ENCODE assay signal across 18 cellular contexts in the genomic region with DNA sequence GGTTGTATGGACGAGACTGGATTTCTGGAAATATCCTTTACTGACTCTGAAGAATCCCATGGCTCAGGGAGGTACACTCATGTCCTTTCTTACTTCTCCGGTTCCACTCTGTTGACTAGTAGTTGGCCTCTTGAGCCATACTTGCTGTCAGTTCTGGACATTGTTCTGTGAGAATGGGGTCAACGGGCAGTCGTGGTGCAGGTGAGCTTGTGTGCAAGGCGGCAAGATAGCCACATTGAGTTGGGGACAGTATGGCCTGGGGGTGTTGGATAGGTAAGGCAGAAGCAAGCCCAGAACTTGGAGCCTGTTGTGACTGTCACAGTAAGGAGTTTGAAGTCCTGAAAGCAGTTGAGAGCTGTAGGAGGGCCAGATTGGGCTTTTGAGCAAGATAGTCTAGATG. TPM values are rescaled to one million over a fixed set of nuclear protein-coding genes. Genes with fewer than 3 reads are reported as not detected.
"Had no signal": no experiment of that assay in that cellular context is flagged by ENCODE, and none has a peak within 500 bp of the region (broad histone marks: within the 10 kb centered on the region; RNA-seq: fewer than 3 reads in every experiment).

No MANE protein-coding gene starts in this region.

- ATAC-seq: activated T-cell treated with anti-CD3 and anti-CD28 coated beads, Interleukin-2, amount 50 U/mL, for 4 hours; body of pancreas; left lung; mucosa of descending colon; naive thymus-derived CD8-positive, alpha-beta T cell; right cardiac atrium; T-cell had no signal

- FAIRE-seq: endothelial cell of umbilical vein, kidney, TTC549 had no signal

- DNase-seq: activated B cell treated with CpG ODN at 0.5 μM for 24 hours; activated gamma-delta T cell; activated naive CD8-positive, alpha-beta T cell treated with anti-CD3 and anti-CD28 coated beads for 36 hours; activated T-cell treated with anti-CD3 and anti-CD28 coated beads, Interleukin-2, amount 50 U/mL, for 4 hours; amygdala; body of pancreas; caudate nucleus; esophagus squamous epithelium; kidney; left lung; mucosa of descending colon; naive thymus-derived CD8-positive, alpha-beta T cell; right cardiac atrium; SK-N-SH; T-cell had no signal

- H3K4me1 Mint-ChIP-seq: activated B cell treated with CpG ODN at 0.5 μM for 24 hours had no signal

- H3K27ac Mint-ChIP-seq: activated B cell treated with CpG ODN at 0.5 μM for 24 hours; activated naive CD8-positive, alpha-beta T cell treated with anti-CD3 and anti-CD28 coated beads for 36 hours; T-cell had no signal

- H3K4me3 Mint-ChIP-seq: activated B cell treated with CpG ODN at 0.5 μM for 24 hours; activated naive CD8-positive, alpha-beta T cell treated with anti-CD3 and anti-CD28 coated beads for 36 hours; activated T-cell treated with anti-CD3 and anti-CD28 coated beads, Interleukin-2, amount 50 U/mL, for 4 hours; naive thymus-derived CD8-positive, alpha-beta T cell; T-cell had no signal

- H3K9me3 Mint-ChIP-seq: activated B cell treated with CpG ODN at 0.5 μM for 24 hours; activated naive CD8-positive, alpha-beta T cell treated with anti-CD3 and anti-CD28 coated beads for 36 hours; activated T-cell treated with anti-CD3 and anti-CD28 coated beads, Interleukin-2, amount 50 U/mL, for 4 hours; naive thymus-derived CD8-positive, alpha-beta T cell; T-cell had no signal

- H3K27me3 Mint-ChIP-seq: activated B cell treated with CpG ODN at 0.5 μM for 24 hours; activated naive CD8-positive, alpha-beta T cell treated with anti-CD3 and anti-CD28 coated beads for 36 hours; naive thymus-derived CD8-positive, alpha-beta T cell; T-cell had no signal

RNA-seq across cellular contexts. Expression of gene SLC22A1, which starts 13.5 kb away (rescaled TPM):
- total RNA-seq: endothelial cell of umbilical vein, glomerular endothelial cell had no signal
